In the genomic region with DNA sequence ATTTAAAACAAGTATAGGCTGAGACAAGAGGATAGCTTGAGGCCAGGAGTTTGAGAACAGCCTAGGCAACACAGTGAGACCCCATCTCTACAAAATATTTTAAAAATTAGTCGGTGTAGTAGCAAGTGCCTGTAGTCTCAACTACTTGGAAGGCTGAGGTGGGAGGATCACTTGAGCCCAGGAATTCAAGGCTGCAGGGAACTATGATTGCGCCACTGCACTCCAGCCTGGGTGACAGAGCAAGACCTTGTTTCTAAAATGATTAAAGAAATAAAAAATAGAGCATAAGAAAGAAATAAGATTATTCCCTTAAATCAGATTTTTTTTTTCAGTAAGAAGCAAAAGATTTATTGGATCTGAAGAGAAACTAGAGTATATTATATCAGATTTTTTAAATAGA, we compare ENCODE assay signal across 23 cellular contexts.
"Had no signal": no experiment of that assay in that cellular context is flagged by ENCODE, and none has a peak within 500 bp of the region (broad histone marks: within the 10 kb centered on the region; RNA-seq: fewer than 3 reads in every experiment).

No MANE protein-coding gene starts in this region.

- H3K27me3 ChIP-seq: gastroesophageal sphincter, heart left ventricle, hepatocyte, stomach, thyroid gland, vagina had no signal

- H3K9me3 Mint-ChIP-seq: mesothelial cell of epicardium; naive B cell; nephron; stimulated activated effector memory CD8-positive, alpha-beta T cell treated with anti-CD3 and anti-CD28 coated beads, Interleukin-12 subunit alpha, Interleukin-12 subunit beta, amount 100 ng/mL, for 72 hours had no signal

- H3K27me3 Mint-ChIP-seq: naive B cell had no signal

- DNase-seq: cortex of kidney; heart left ventricle; kidney; mesenchymal stem cell; mucosa of descending colon; naive B cell; nucleus accumbens; right cardiac atrium; stimulated activated CD4-positive, alpha-beta T cell treated with anti-CD3 and anti-CD28 coated beads, Interleukin-2, amount 100 ng/mL, for 24 hours; stimulated activated CD4-positive, alpha-beta T cell treated with anti-CD3 and anti-CD28 coated beads, Interleukin-4, amount 100 ng/mL, for 24 hours; stimulated activated naive CD4-positive, alpha-beta T cell treated with Interleukin-2 at 50 U/mL for 16 hours; stomach; thyroid gland; trophoblast cell had no signal

- H3K36me3 Mint-ChIP-seq: naive B cell had no signal

- FAIRE-seq: kidney had no signal

- H2AFZ ChIP-seq: hepatocyte had no signal

- H3K4me1 Mint-ChIP-seq: mesothelial cell of epicardium; naive B cell; nephron; stimulated activated effector memory CD8-positive, alpha-beta T cell treated with anti-CD3 and anti-CD28 coated beads, Interleukin-12 subunit alpha, Interleukin-12 subunit beta, amount 100 ng/mL, for 72 hours had no signal

- H3K4me2 ChIP-seq: hepatocyte, smooth muscle cell had no signal

- H3K36me3 ChIP-seq: prostate gland, thyroid gland, vagina had no signal

- H3K4me1 ChIP-seq: gastroesophageal sphincter, prostate gland, stomach, thyroid gland, vagina had no signal

- H3K4me3 Mint-ChIP-seq: mesothelial cell of epicardium; naive B cell; nephron; stimulated activated effector memory CD8-positive, alpha-beta T cell treated with anti-CD3 and anti-CD28 coated beads, Interleukin-12 subunit alpha, Interleukin-12 subunit beta, amount 100 ng/mL, for 72 hours had no signal

- ATAC-seq: gastroesophageal sphincter; heart left ventricle; left lobe of liver; mucosa of descending colon; right cardiac atrium; stimulated activated effector memory CD8-positive, alpha-beta T cell treated with anti-CD3 and anti-CD28 coated beads, Interleukin-12 subunit alpha, Interleukin-12 subunit beta, amount 100 ng/mL, for 72 hours had no signal

- H3K4me3 ChIP-seq: gastroesophageal sphincter, heart left ventricle, hepatocyte, mucosa of descending colon, prostate gland, smooth muscle cell, stomach, thyroid gland, vagina had no signal

- H3K9me3 ChIP-seq: gastroesophageal sphincter, heart left ventricle, mucosa of descending colon, prostate gland, stomach, thyroid gland, vagina had no signal

- H3K27ac Mint-ChIP-seq: mesothelial cell of epicardium, nephron had no signal

- H3K79me2 ChIP-seq: hepatocyte had no signal

- H3K27ac ChIP-seq: gastroesophageal sphincter, hepatocyte, prostate gland, stomach, thyroid gland, vagina had no signal
